In genomic region chr1:6544831-6545230, GRCh38 we compare ENCODE assay signal across 9 cellular contexts. TPM values are rescaled to one million over a fixed set of nuclear protein-coding genes. Genes with fewer than 3 reads are reported as not detected.
DNase-seq lines count a peak whose midpoint lies in the region; ATAC-seq and TF ChIP-seq lines count a peak whose summit lies in the region.
"Had no signal": no experiment of that assay in that cellular context is flagged by ENCODE, and none has a peak within 500 bp of the region (broad histone marks: within the 10 kb centered on the region; RNA-seq: fewer than 3 reads in every experiment).

No MANE protein-coding gene starts in this region.

- peaks cover 49% of the 10 kb centered on the region for H3K36me3 Mint-ChIP-seq in activated CD8-positive, alpha-beta T cell treated with anti-CD3 and anti-CD28 coated beads for 36 hours (ENCODE audit: low read depth)

- no peaks in the 10 kb centered on the region for H3K27me3 Mint-ChIP-seq in activated CD8-positive, alpha-beta T cell treated with anti-CD3 and anti-CD28 coated beads for 36 hours

- POLR2A ChIA-PET in activated CD8-positive, alpha-beta T cell treated with anti-CD3 and anti-CD28 coated beads for 36 hours (lab: Charles Lee), result interaction anchor here (1.1 kb wide), 1 partner anchor 9 kb away, joined by 3 read pairs; no protein-coding TSS in a partner anchor

- intact Hi-C loops in activated CD8-positive, alpha-beta T cell treated with anti-CD3 and anti-CD28 coated beads for 36 hours (cut with micrococcal nuclease), result no loop called here

- H3K4me1 Mint-ChIP-seq in activated CD8-positive, alpha-beta T cell treated with anti-CD3 and anti-CD28 coated beads for 36 hours (ENCODE audit: low read depth), result peaks cover 32% of the 10 kb centered on the region

- H3K27ac Mint-ChIP-seq in activated CD8-positive, alpha-beta T cell treated with anti-CD3 and anti-CD28 coated beads for 36 hours, result peak overlapping the region; percentile 83

- no peak for TF ChIP-seq CTCF in activated CD8-positive, alpha-beta T cell treated with anti-CD3 and anti-CD28 coated beads for 36 hours (IDR thresholded peaks at IDR 0.05)

- no peaks in the 10 kb centered on the region for H3K9me3 Mint-ChIP-seq in activated CD8-positive, alpha-beta T cell treated with anti-CD3 and anti-CD28 coated beads for 36 hours

- no peak overlapping the region for H3K4me3 Mint-ChIP-seq in activated CD8-positive, alpha-beta T cell treated with anti-CD3 and anti-CD28 coated beads for 36 hours

- CTCF ChIA-PET in activated CD8-positive, alpha-beta T cell treated with anti-CD3 and anti-CD28 coated beads for 36 hours (lab: Charles Lee), result interaction anchor here (0.7 to 4.1 kb wide), 2 partner anchors 9 to 13 kb away, joined by 3 to 15 read pairs; partner anchors contain the start of genes NOL9 and TAS1R1

- peak; percentile 2 for DNase-seq in stimulated activated CD4-positive, alpha-beta T cell treated with anti-CD3 and anti-CD28 coated beads, Interleukin-2, amount 100 ng/mL, for 4 hours (ENCODE audit: low read depth)
- DNase-seq in stimulated activated CD4-positive, alpha-beta T cell treated with anti-CD3 and anti-CD28 coated beads, Interleukin-4, amount 100 ng/mL, for 4 hours, result no peak
- no peak for DNase-seq in activated CD8-positive, alpha-beta T cell treated with anti-CD3 and anti-CD28 coated beads for 36 hours
- DNase-seq in fibroblast of peridontal ligament (ENCODE audit: extremely low read depth), result peak; percentile 34
- no peak for DNase-seq in NCI-H1694 (lab: John Stamatoyannopoulos, UW)
- DNase-seq: C1 segment of cervical spinal cord had no signal

- peak; percentile 82 for ATAC-seq in activated CD8-positive, alpha-beta T cell treated with anti-CD3 and anti-CD28 coated beads for 36 hours
- no peak for ATAC-seq in HG02623 (IDR thresholded peaks at IDR 0.05; ENCODE audit: unreplicated experiment)
- no peak for ATAC-seq in HG03097 (IDR thresholded peaks at IDR 0.05; ENCODE audit: low FRiP score, unreplicated experiment)
- ATAC-seq in HG03280 (IDR thresholded peaks at IDR 0.05; ENCODE audit: unreplicated experiment), result no peak

RNA-seq across cellular contexts. Expression of gene NOL9, which starts 9.5 kb away (rescaled TPM):
- total RNA-seq in activated CD8-positive, alpha-beta T cell treated with anti-CD3 and anti-CD28 coated beads for 36 hours, result 10 to 100 TPM; 39.7 to 40.4 TPM

RNA-seq across cellular contexts. Expression of gene TAS1R1, which starts 10.3 kb away (rescaled TPM):
- not detected for total RNA-seq in activated CD8-positive, alpha-beta T cell treated with anti-CD3 and anti-CD28 coated beads for 36 hours

RNA-seq across cellular contexts. Expression of gene ZBTB48, which starts 35.0 kb away (rescaled TPM):
- total RNA-seq in activated CD8-positive, alpha-beta T cell treated with anti-CD3 and anti-CD28 coated beads for 36 hours, result 10 to 100 TPM; 22.4 to 32.1 TPM

RNA-seq across cellular contexts. Expression of gene PLEKHG5, which starts 53.4 kb away (rescaled TPM):
- 1 to 10 TPM; 1.7 to 1.8 TPM for total RNA-seq in activated CD8-positive, alpha-beta T cell treated with anti-CD3 and anti-CD28 coated beads for 36 hours

RNA-seq across cellular contexts. Expression of gene KLHL21, which starts 57.8 kb away (rescaled TPM):
- total RNA-seq in activated CD8-positive, alpha-beta T cell treated with anti-CD3 and anti-CD28 coated beads for 36 hours, result 10 to 100 TPM; 17.9 to 18.1 TPM

Comparison
In these comparisons a context has a peak if more than half of its experiments do, and no peak if none do; other contexts are left out.
1. DNase-seq: peak in stimulated activated CD4-positive, alpha-beta T cell treated with anti-CD3 and anti-CD28 coated beads, Interleukin-2, amount 100 ng/mL, for 4 hours (single experiment) and fibroblast of peridontal ligament (single experiment); none in stimulated activated CD4-positive, alpha-beta T cell treated with anti-CD3 and anti-CD28 coated beads, Interleukin-4, amount 100 ng/mL, for 4 hours (0 of 2), activated CD8-positive, alpha-beta T cell treated with anti-CD3 and anti-CD28 coated beads for 36 hours (single experiment) and NCI-H1694 (single experiment).